Comparison of ENCODE assay signal across 8 cellular contexts in the genomic region with DNA sequence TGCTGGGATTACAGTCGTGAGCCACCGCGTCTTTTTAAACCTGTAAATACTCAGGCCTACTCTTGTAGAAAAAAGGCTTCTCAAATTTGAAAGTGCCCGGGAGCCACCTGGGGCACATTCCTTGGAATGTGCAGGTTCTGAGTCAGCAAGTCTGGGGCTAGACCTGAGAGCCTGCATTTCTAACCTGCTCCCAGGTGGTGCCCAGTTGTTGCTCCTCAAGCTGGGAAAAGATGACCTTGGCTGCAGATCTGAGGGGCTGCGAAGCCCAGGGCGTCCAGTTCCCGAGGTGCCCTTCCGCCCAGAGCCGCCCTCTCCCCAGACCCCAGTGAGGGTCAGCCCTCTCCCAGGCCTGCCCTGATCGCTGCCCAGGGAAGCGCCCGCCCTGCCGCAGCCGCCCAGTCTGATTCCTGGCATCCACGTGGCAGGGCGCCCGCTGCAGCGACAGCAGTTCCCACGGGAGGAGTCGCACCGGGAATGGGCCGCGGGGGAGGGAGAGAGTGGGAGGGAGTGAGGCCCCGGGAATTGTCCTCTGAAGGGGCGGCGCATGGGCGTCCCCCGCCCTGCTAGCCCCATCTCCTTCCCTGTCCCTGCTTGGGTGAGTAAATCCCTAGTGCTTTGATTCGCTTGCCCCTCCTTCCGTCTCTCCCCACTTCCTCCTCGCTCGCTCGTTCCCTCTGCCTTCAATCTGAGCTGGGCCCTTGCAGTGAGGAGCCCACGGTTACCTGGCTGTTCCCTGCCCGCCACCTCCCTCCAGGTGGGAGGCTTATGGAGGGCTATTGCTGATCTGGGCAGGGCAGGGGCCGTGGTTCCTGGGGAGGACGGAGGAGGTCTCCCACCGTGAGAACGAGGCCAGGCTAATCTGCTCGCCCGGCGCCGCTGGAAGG. TPM values are rescaled to one million over a fixed set of nuclear protein-coding genes. Genes with fewer than 3 reads are reported as not detected.
DNase-seq lines count a peak whose midpoint lies in the region; TF ChIP-seq lines count a peak whose summit lies in the region.

No MANE protein-coding gene starts in this region.

- H3K36me3 Mint-ChIP-seq in nephron progenitor cell (ENCODE audit: low read depth) = no peaks in the 10 kb centered on the region

- peaks cover 60% of the 10 kb centered on the region for H3K4me1 Mint-ChIP-seq in nephron progenitor cell

- no peaks in the 10 kb centered on the region for H3K36me3 ChIP-seq in Peyer's patch

- H3K4me3 Mint-ChIP-seq in nephron progenitor cell = peak overlapping the region; percentile 55

- peak overlapping the region in 3 of 4 donors; percentile 12 to 44 (median 43) for H3K4me3 ChIP-seq in Peyer's patch
- H3K4me3 ChIP-seq in fibroblast of pulmonary artery (replicated peaks; ENCODE audit: low read depth, low read length) = peak overlapping the region; percentile 29

- TF ChIP-seq CTCF in Peyer's patch (IDR thresholded peaks at IDR 0.05) (no peak), fibroblast of pulmonary artery (IDR thresholded peaks at IDR 0.05; ENCODE audit: low read length, missing control alignments) (no peak), nephron progenitor cell (IDR thresholded peaks at IDR 0.05) (no peak)

- H3K9me3 ChIP-seq in Peyer's patch = no peaks in the 10 kb centered on the region

- TF ChIP-seq POLR2A in Peyer's patch (IDR thresholded peaks at IDR 0.05) = peak in 1 of 2 donors; percentile 15

- peaks cover 9% of the 10 kb centered on the region for H3K27me3 Mint-ChIP-seq in nephron progenitor cell (ENCODE audit: low read depth, poor library complexity)

- peak; percentile 89 for DNase-seq in DMS153 (lab: John Stamatoyannopoulos, UW)
- DNase-seq in Peyer's patch = peak in 2 of 3 donors; percentile 81 to 90
- peak; percentile 86 for DNase-seq in fibroblast of pulmonary artery (ENCODE audit: low read depth)
- peak; percentile 72 for DNase-seq in nephron progenitor cell
- no peak for DNase-seq in GOT3 (lab: John Stamatoyannopoulos, UW)
- DNase-seq in stimulated activated CD4-positive, alpha-beta T cell treated with anti-CD3 and anti-CD28 coated beads, Interleukin-4, amount 100 ng/mL, for 1 hour = no peak
- no peak for DNase-seq in HK-2 (ENCODE audit: unreplicated experiment)
- DNase-seq in cerebellar cortex (ENCODE audit: low spot score) = no peak

- peak overlapping the region in 3 of 4 donors; percentile 30 to 72 (median 41) for H3K27ac ChIP-seq in Peyer's patch

- H3K9me3 Mint-ChIP-seq in nephron progenitor cell = no peaks in the 10 kb centered on the region

- no peaks in the 10 kb centered on the region for H3K27me3 ChIP-seq in Peyer's patch

- peaks cover 0 to 13% (median 1%) of the 10 kb centered on the region in 4 donors for H3K4me1 ChIP-seq in Peyer's patch

- H3K27ac Mint-ChIP-seq in nephron progenitor cell = peak overlapping the region; percentile 69

RNA-seq across cellular contexts. Expression of a gene that starts 18.8 kb away (rescaled TPM):
- total RNA-seq in Peyer's patch = 1 to 10 TPM in 1 of 4 donors, under 1 TPM in 2, not detected in 1; 0.70 to 5.1 (median 0.80) TPM

RNA-seq across cellular contexts. Expression of a gene that starts 38.0 kb away (rescaled TPM):
- total RNA-seq in Peyer's patch = 10 to 100 TPM in 1 of 4 donors, 1 to 10 TPM in 2, not detected in 1; 1.9 to 12.2 (median 3.2) TPM

Comparison
In these comparisons a context has a peak if more than half of its experiments do, and no peak if none do; other contexts are left out.
1. DNase-seq: peak in DMS153 (single experiment), Peyer's patch (2 of 3), fibroblast of pulmonary artery (single experiment) and nephron progenitor cell (single experiment); none in GOT3 (single experiment), stimulated activated CD4-positive, alpha-beta T cell treated with anti-CD3 and anti-CD28 coated beads, Interleukin-4, amount 100 ng/mL, for 1 hour (single experiment), HK-2 (single experiment) and cerebellar cortex (single experiment).